8 cellular contexts compared by ENCODE assay signal in genomic region chr10:24337723-24338122, GRCh38.
DNase-seq lines count a peak whose midpoint lies in the region; ATAC-seq, FAIRE-seq and TF ChIP-seq lines count a peak whose summit lies in the region.
"Not testable (repeated sequence)": the region's sequence is repeated elsewhere in the genome, so short reads cannot be mapped to it uniquely, and the experiment has no call there.

No MANE protein-coding gene starts in this region.

- not testable (repeated sequence) for H3K27me3 ChIP-seq in A673 (replicated peaks; ENCODE audit: insufficient read depth, low read depth, low read length, poor library complexity); body of pancreas; esophagus muscularis mucosa; left ventricle myocardium inferior (ENCODE audit: low read depth); right cardiac atrium (ENCODE audit: control insufficient read depth, insufficient read depth); pancreas; gastrocnemius medialis

- not testable (repeated sequence) for H3K4me3 ChIP-seq in A673 (ENCODE audit: low read depth, low read length, poor library complexity, severe bottlenecking); body of pancreas; esophagus muscularis mucosa; left ventricle myocardium inferior; right cardiac atrium (ENCODE audit: low read length); pancreas; gastrocnemius medialis

- BruUV-seq in A673 (replicated peaks; lab: Mats Ljungman, UMichigan) = not testable (repeated sequence)

- H3K9me3 ChIP-seq in A673 (ENCODE audit: low read depth, low read length, poor library complexity, severe bottlenecking); body of pancreas; esophagus muscularis mucosa; left ventricle myocardium inferior (replicated peaks); right cardiac atrium (ENCODE audit: control insufficient read depth, low read length); pancreas; gastrocnemius medialis: not testable (repeated sequence)

- CTCF ChIA-PET in A673 (lab: Charles Lee); activated CD4-positive, alpha-beta T cell treated with anti-CD3 and anti-CD28 coated beads, Interleukin-2, amount 10 ng/mL, durations not matched to agents 7 days and 5 days (lab: Charles Lee): not testable (repeated sequence)

- peak overlapping the region; percentile 25 for H3K27ac Mint-ChIP-seq in activated CD4-positive, alpha-beta T cell treated with anti-CD3 and anti-CD28 coated beads, Interleukin-2, amount 10 ng/mL, durations not matched to agents 7 days and 5 days

- POLR2A ChIA-PET in A673 (lab: Charles Lee; ENCODE audit: low non-redundant PET); activated CD4-positive, alpha-beta T cell treated with anti-CD3 and anti-CD28 coated beads, Interleukin-2, amount 10 ng/mL, durations not matched to agents 7 days and 5 days (lab: Charles Lee): not testable (repeated sequence)

- H3K36me3 Mint-ChIP-seq in activated CD4-positive, alpha-beta T cell treated with anti-CD3 and anti-CD28 coated beads, Interleukin-2, amount 10 ng/mL, durations not matched to agents 7 days and 5 days (ENCODE audit: low read depth) = not testable (repeated sequence)

- WGBS in body of pancreas, 2 donors = 50 to 54% methylated on average over 7 of the region's 7 CpGs
- WGBS in esophagus muscularis mucosa = 94% methylated on average over 7 of the region's 7 CpGs
- WGBS in right cardiac atrium = 88% methylated on average over 7 of the region's 7 CpGs
- WGBS in pancreas, 2 donors = 43 to 44% methylated on average over 7 of the region's 7 CpGs

- TF ChIP-seq EP300 in esophagus muscularis mucosa (IDR thresholded peaks at IDR 0.05) = not testable (repeated sequence)

- H3K4me1 ChIP-seq in A673 (ENCODE audit: insufficient read depth, low read length, poor library complexity, severe bottlenecking) (peaks cover 45% of the 10 kb centered on the region), body of pancreas (peaks cover 32% of the 10 kb centered on the region), esophagus muscularis mucosa (peaks cover 3 to 11% (median 7%) of the 10 kb centered on the region in 4 donors), left ventricle myocardium inferior (peaks cover 59% of the 10 kb centered on the region), pancreas (peaks cover 5 to 15% (median 11%) of the 10 kb centered on the region in 3 donors), gastrocnemius medialis (peaks cover 48 to 52% of the 10 kb centered on the region in 2 donors)
- not testable (repeated sequence) for H3K4me1 ChIP-seq in right cardiac atrium (ENCODE audit: control insufficient read depth, insufficient read depth, low read length)

- H3K27ac ChIP-seq in A673 (ENCODE audit: low read depth, low read length, poor library complexity, severe bottlenecking) = peak overlapping the region; percentile 40
- H3K27ac ChIP-seq in body of pancreas = peak overlapping the region in 3 of 4 donors; percentile 30 to 57 (median 50)
- H3K27ac ChIP-seq in esophagus muscularis mucosa (replicated peaks in 1 of 4) = not testable (repeated sequence)
- peak overlapping the region; percentile 51 for H3K27ac ChIP-seq in left ventricle myocardium inferior (replicated peaks)
- H3K27ac ChIP-seq in right cardiac atrium (ENCODE audit: low read length) = peak overlapping the region; percentile 44
- peak overlapping the region in 2 of 4 donors; percentile 50 to 59 for H3K27ac ChIP-seq in pancreas
- H3K27ac ChIP-seq in gastrocnemius medialis = peak overlapping the region in 3 of 4 donors; percentile 37 to 63 (median 60)

- H3K9me3 Mint-ChIP-seq in activated CD4-positive, alpha-beta T cell treated with anti-CD3 and anti-CD28 coated beads, Interleukin-2, amount 10 ng/mL, durations not matched to agents 7 days and 5 days = not testable (repeated sequence)

- not testable (repeated sequence) for H3K4me1 Mint-ChIP-seq in activated CD4-positive, alpha-beta T cell treated with anti-CD3 and anti-CD28 coated beads, Interleukin-2, amount 10 ng/mL, durations not matched to agents 7 days and 5 days

- not testable (repeated sequence) for FAIRE-seq in pancreas (lab: Jason Lieb, UNC)

- ATAC-seq in body of pancreas (peak; percentile 31), pancreas (peak; percentile 46 to 51 (median 49)), gastrocnemius medialis (peak in 1 of 2 donors; percentile 25)
- ATAC-seq in right cardiac atrium = not testable (repeated sequence)

- intact Hi-C loops in A673 (cut with micrococcal nuclease; ENCODE audit: unreplicated experiment); body of pancreas (cut with DNase I); esophagus muscularis mucosa (cut with DNase I); left ventricle myocardium inferior (cut with micrococcal nuclease); right cardiac atrium (cut with DNase I); pancreas (cut with DNase I); gastrocnemius medialis (cut with DNase I; ENCODE audit: low total_unique reads): not testable (repeated sequence)

- in situ Hi-C loops in gastrocnemius medialis (cut with MboI; ENCODE audit: low sequenced_read_pairs in 4 of 4) = not testable (repeated sequence)

- H3K36me3 ChIP-seq in A673 (ENCODE audit: insufficient read depth, low read length, poor library complexity, severe bottlenecking); body of pancreas (replicated peaks in 1 of 2; ENCODE audit: insufficient read depth in 1 of 2, low read depth in 2 of 2); esophagus muscularis mucosa; left ventricle myocardium inferior; pancreas; gastrocnemius medialis: not testable (repeated sequence)

- TF ChIP-seq POLR2A in body of pancreas (IDR thresholded peaks at IDR 0.05); esophagus muscularis mucosa (IDR thresholded peaks at IDR 0.05; ENCODE audit: low read depth); gastrocnemius medialis (IDR thresholded peaks at IDR 0.05): not testable (repeated sequence)

- not testable (repeated sequence) for TF ChIP-seq CTCF in A673 (conservative IDR thresholded peaks at IDR 0.05; ENCODE audit: low read depth, low read length); body of pancreas (IDR thresholded peaks at IDR 0.05); esophagus muscularis mucosa (IDR thresholded peaks at IDR 0.05); left ventricle myocardium inferior (IDR thresholded peaks at IDR 0.05; ENCODE audit: borderline replicate concordance); pancreas (IDR thresholded peaks at IDR 0.05); gastrocnemius medialis (IDR thresholded peaks at IDR 0.05 in 4 of 5, conservative IDR thresholded peaks at IDR 0.05 in 1 of 5)

- H3K4me3 Mint-ChIP-seq in activated CD4-positive, alpha-beta T cell treated with anti-CD3 and anti-CD28 coated beads, Interleukin-2, amount 10 ng/mL, durations not matched to agents 7 days and 5 days = not testable (repeated sequence)

- not testable (repeated sequence) for H3K27me3 Mint-ChIP-seq in activated CD4-positive, alpha-beta T cell treated with anti-CD3 and anti-CD28 coated beads, Interleukin-2, amount 10 ng/mL, durations not matched to agents 7 days and 5 days

- DNase-seq in A673 (ENCODE audit: low spot score); activated CD4-positive, alpha-beta T cell treated with anti-CD3 and anti-CD28 coated beads, Interleukin-2, amount 10 ng/mL, durations not matched to agents 7 days and 5 days; left ventricle myocardium inferior; right cardiac atrium; pancreas; gastrocnemius medialis: not testable (repeated sequence)
- peak; percentile 24 to 50 (median 29) for DNase-seq in body of pancreas
- DNase-seq in esophagus muscularis mucosa (ENCODE audit: extremely low spot score) = peak; percentile 72
